In genomic region chr15:85711590-85712192, GRCh38 we compare ENCODE assay signal across 1 cellular context.
TF ChIP-seq lines count a peak whose summit lies in the region.

No MANE protein-coding gene starts in this region.

TF ChIP-seq in GM23338, 12 proteins besides CTCF, POLR2A, EP300 and RAD21 (continued from another document):
- no peak for TF ChIP-seq ZNF462 (CRISPR knock-in tag; IDR thresholded peaks at IDR 0.05)
- no peak for TF ChIP-seq STAT1 (IDR thresholded peaks at IDR 0.05; ENCODE audit: unreplicated experiment)
- TF ChIP-seq, protein P1, sequence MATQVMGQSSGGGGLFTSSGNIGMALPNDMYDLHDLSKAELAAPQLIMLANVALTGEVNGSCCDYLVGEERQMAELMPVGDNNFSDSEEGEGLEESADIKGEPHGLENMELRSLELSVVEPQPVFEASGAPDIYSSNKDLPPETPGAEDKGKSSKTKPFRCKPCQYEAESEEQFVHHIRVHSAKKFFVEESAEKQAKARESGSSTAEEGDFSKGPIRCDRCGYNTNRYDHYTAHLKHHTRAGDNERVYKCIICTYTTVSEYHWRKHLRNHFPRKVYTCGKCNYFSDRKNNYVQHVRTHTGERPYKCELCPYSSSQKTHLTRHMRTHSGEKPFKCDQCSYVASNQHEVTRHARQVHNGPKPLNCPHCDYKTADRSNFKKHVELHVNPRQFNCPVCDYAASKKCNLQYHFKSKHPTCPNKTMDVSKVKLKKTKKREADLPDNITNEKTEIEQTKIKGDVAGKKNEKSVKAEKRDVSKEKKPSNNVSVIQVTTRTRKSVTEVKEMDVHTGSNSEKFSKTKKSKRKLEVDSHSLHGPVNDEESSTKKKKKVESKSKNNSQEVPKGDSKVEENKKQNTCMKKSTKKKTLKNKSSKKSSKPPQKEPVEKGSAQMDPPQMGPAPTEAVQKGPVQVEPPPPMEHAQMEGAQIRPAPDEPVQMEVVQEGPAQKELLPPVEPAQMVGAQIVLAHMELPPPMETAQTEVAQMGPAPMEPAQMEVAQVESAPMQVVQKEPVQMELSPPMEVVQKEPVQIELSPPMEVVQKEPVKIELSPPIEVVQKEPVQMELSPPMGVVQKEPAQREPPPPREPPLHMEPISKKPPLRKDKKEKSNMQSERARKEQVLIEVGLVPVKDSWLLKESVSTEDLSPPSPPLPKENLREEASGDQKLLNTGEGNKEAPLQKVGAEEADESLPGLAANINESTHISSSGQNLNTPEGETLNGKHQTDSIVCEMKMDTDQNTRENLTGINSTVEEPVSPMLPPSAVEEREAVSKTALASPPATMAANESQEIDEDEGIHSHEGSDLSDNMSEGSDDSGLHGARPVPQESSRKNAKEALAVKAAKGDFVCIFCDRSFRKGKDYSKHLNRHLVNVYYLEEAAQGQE (IDR thresholded peaks at IDR 0.05; ENCODE audit: unreplicated experiment): no peak
